In genomic region chr15:57931570-57931969, GRCh38 we compare ENCODE assay signal across 26 cellular contexts.
"Had no signal": no experiment of that assay in that cellular context is flagged by ENCODE, and none has a peak within 500 bp of the region (broad histone marks: within the 10 kb centered on the region; RNA-seq: fewer than 3 reads in every experiment).

No MANE protein-coding gene starts in this region.

- H3K36me3 ChIP-seq: esophagus squamous epithelium, gastrocnemius medialis, heart right ventricle, left lung, lower lobe of right lung had no signal

- H3K36me3 Mint-ChIP-seq: mesothelial cell of epicardium; naive thymus-derived CD4-positive, alpha-beta T cell; natural killer cell had no signal

- ATAC-seq: effector memory CD8-positive, alpha-beta T cell; esophagus mucosa; gastrocnemius medialis; heart right ventricle; left cardiac atrium; left lung; left ventricle myocardium superior; lower lobe of right lung; mucosa of descending colon; naive thymus-derived CD4-positive, alpha-beta T cell; natural killer cell had no signal

- H3K27me3 ChIP-seq: gastrocnemius medialis, left lung had no signal

- H3K27ac ChIP-seq: coronary artery, dorsolateral prefrontal cortex, epithelial cell of prostate, esophagus squamous epithelium, gastrocnemius medialis, heart right ventricle, left lung, lower lobe of right lung had no signal

- H3K4me1 ChIP-seq: esophagus squamous epithelium, gastrocnemius medialis, heart right ventricle, left lung had no signal

- H3K4me3 ChIP-seq: coronary artery, dorsolateral prefrontal cortex, esophagus squamous epithelium, gastrocnemius medialis, heart right ventricle, left lung, lower lobe of right lung, mucosa of descending colon had no signal

- H3K4me3 Mint-ChIP-seq: effector memory CD8-positive, alpha-beta T cell; endodermal cell; mesothelial cell of epicardium; naive thymus-derived CD4-positive, alpha-beta T cell; natural killer cell had no signal

- H3K4me1 Mint-ChIP-seq: mesothelial cell of epicardium; naive thymus-derived CD4-positive, alpha-beta T cell; natural killer cell had no signal

- DNase-seq: dermis blood vessel endothelial cell; dorsolateral prefrontal cortex; effector CD8-positive, alpha-beta T cell; effector memory CD8-positive, alpha-beta T cell; endodermal cell; erythroblast; esophagus squamous epithelium; foreskin fibroblast; foreskin melanocyte; gastrocnemius medialis; glutamatergic neuron; head of caudate nucleus; heart right ventricle; hippocampal formation; left cardiac atrium; left lung; left ventricle myocardium superior; lower lobe of right lung; mesenchymal stem cell; mucosa of descending colon; naive thymus-derived CD4-positive, alpha-beta T cell; natural killer cell had no signal

- H3K9me3 ChIP-seq: esophagus squamous epithelium, gastrocnemius medialis, left lung, lower lobe of right lung, mucosa of descending colon had no signal

- H3K9me3 Mint-ChIP-seq: effector memory CD8-positive, alpha-beta T cell had no signal

- H3K27ac Mint-ChIP-seq: effector memory CD8-positive, alpha-beta T cell; endodermal cell; mesothelial cell of epicardium; naive thymus-derived CD4-positive, alpha-beta T cell; natural killer cell had no signal
